In the genomic region with DNA sequence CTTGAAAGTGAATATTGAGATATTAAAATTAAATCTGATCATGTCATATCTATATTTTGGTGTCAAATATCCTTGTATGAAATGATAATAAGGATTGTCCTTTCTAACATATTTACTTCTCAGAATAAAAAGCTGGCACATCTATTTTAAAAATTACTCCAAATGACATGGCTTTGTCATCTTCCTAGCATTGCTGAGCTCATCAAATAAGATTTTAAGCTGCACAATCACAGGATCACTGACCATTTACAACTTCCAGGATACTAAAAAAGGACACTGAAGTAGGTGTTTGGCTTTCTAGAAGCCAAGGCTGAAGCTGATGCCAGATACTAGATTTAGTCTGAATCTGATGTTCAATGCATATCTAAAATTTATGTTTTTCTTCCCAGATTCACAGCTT, we compare ENCODE assay signal across 26 cellular contexts.
"Had no signal": no experiment of that assay in that cellular context is flagged by ENCODE, and none has a peak within 500 bp of the region (broad histone marks: within the 10 kb centered on the region; RNA-seq: fewer than 3 reads in every experiment).

No MANE protein-coding gene starts in this region.

- ATAC-seq: effector memory CD8-positive, alpha-beta T cell; esophagus mucosa; foreskin keratinocyte; gastrocnemius medialis; gastroesophageal sphincter; heart left ventricle; heart right ventricle had no signal

- H3K4me1 ChIP-seq: colonic mucosa, esophagus muscularis mucosa, foreskin keratinocyte, gastrocnemius medialis, gastroesophageal sphincter, heart left ventricle, heart right ventricle had no signal

- H3K4me3 ChIP-seq: colonic mucosa, coronary artery, dorsolateral prefrontal cortex, esophagus muscularis mucosa, esophagus squamous epithelium, gastrocnemius medialis, gastroesophageal sphincter, heart left ventricle, heart right ventricle had no signal

- H3K9me3 ChIP-seq: colonic mucosa, esophagus muscularis mucosa, esophagus squamous epithelium, gastrocnemius medialis, gastroesophageal sphincter, heart left ventricle, heart right ventricle had no signal

- H3K36me3 ChIP-seq: colonic mucosa, esophagus muscularis mucosa, esophagus squamous epithelium, gastrocnemius medialis, gastroesophageal sphincter, heart left ventricle, heart right ventricle had no signal

- FAIRE-seq: endothelial cell of umbilical vein, frontal cortex had no signal

- H3K27me3 ChIP-seq: colonic mucosa, dorsolateral prefrontal cortex, esophagus muscularis mucosa, esophagus squamous epithelium, foreskin keratinocyte, gastrocnemius medialis, gastroesophageal sphincter, heart left ventricle had no signal

- H3K27ac ChIP-seq: colonic mucosa, coronary artery, dorsolateral prefrontal cortex, epithelial cell of prostate, esophagus muscularis mucosa, esophagus squamous epithelium, foreskin keratinocyte, gastrocnemius medialis, gastroesophageal sphincter, heart left ventricle, heart right ventricle had no signal

- DNase-seq: colonic mucosa; cortex of kidney; dermis blood vessel endothelial cell; dorsolateral prefrontal cortex; effector CD4-positive, alpha-beta T cell; effector CD8-positive, alpha-beta T cell; effector memory CD4-positive, alpha-beta T cell; effector memory CD8-positive, alpha-beta T cell; endodermal cell; erythroblast; esophagus squamous epithelium; foreskin fibroblast; foreskin keratinocyte; foreskin melanocyte; gastrocnemius medialis; glutamatergic neuron; head of caudate nucleus; heart left ventricle; heart right ventricle had no signal
